In the genomic region with DNA sequence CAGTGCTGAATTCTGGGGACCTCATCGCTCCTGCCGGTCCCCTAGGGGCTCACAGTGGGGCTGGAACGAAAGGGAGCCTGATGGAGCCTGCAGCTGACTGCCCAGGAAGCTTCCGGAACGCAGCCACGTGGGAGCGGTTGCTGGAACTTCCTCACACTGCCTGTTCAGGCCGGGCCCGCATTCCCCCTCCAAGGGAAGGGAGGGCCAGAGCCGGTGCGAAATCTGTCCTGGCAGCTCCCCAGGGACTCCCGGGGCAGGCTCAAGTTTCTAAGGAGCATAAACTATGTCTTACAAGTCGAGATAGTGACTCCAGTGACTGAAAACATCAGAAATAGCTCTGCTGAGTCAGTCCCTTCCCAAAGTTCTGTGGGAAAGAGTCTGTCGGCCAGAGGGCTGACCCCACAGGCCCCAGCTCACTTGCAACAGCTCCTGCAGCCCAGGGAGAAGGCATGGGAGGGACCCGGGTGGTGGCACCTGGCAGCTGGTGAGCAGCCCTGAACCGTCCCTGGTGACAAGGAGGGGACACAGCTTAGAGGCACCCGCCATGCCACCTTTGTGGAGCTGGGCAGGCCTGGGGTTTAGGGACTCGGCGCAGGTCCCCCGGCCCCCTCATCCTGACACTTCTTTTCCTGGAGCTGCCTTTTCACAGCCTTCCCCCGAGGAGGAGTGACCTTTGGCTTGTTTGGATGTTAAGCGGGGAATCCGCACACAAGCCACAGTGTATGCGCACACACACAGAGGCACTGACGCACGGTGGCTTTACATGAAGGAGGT, we compare ENCODE assay signal across 1 cellular context.
TF ChIP-seq lines count a peak whose summit lies in the region.

No MANE protein-coding gene starts in this region.

TF ChIP-seq in HepG2, 621 proteins besides CTCF, POLR2A, EP300 and RAD21 (continued from another document and continues in another):
- TF ChIP-seq YY1 (IDR thresholded peaks at IDR 0.05; ENCODE audit: insufficient read depth, insufficient replicate concordance, low read depth, low read length) = no peak
- TF ChIP-seq KAT2B (IDR thresholded peaks at IDR 0.05; ENCODE audit: borderline replicate concordance, low read depth, low read length) = no peak
- TF ChIP-seq ZNF143 (CRISPR knock-in tag; IDR thresholded peaks at IDR 0.05) = no peak
- TF ChIP-seq IKZF4 (CRISPR knock-in tag; IDR thresholded peaks at IDR 0.05; ENCODE audit: borderline replicate concordance, low read depth, not compliant biosample characterization) = peak; percentile 29
- peak; percentile 29 for TF ChIP-seq ZEB1 (IDR thresholded peaks at IDR 0.05; ENCODE audit: insufficient replicate concordance, low read depth)
- peak; percentile 70 for TF ChIP-seq RBFOX2 (IDR thresholded peaks at IDR 0.05; ENCODE audit: low read depth, low read length)
- TF ChIP-seq CBFB (CRISPR knock-in tag; IDR thresholded peaks at IDR 0.05) = no peak
- TF ChIP-seq ZNF574 (CRISPR knock-in tag; IDR thresholded peaks at IDR 0.05) = 0 out of 2 replicates have a peak, but pooled peaks have one; percentile 42
- no peak for TF ChIP-seq NFYB (CRISPR knock-in tag; IDR thresholded peaks at IDR 0.05)
- TF ChIP-seq ZNF724P (CRISPR knock-in tag; IDR thresholded peaks at IDR 0.05; ENCODE audit: borderline replicate concordance) = no peak
- TF ChIP-seq ZMYM4 (CRISPR knock-in tag; IDR thresholded peaks at IDR 0.05) = 0 out of 2 replicates have a peak, but pooled peaks have one; percentile 44
- TF ChIP-seq, protein P1, sequence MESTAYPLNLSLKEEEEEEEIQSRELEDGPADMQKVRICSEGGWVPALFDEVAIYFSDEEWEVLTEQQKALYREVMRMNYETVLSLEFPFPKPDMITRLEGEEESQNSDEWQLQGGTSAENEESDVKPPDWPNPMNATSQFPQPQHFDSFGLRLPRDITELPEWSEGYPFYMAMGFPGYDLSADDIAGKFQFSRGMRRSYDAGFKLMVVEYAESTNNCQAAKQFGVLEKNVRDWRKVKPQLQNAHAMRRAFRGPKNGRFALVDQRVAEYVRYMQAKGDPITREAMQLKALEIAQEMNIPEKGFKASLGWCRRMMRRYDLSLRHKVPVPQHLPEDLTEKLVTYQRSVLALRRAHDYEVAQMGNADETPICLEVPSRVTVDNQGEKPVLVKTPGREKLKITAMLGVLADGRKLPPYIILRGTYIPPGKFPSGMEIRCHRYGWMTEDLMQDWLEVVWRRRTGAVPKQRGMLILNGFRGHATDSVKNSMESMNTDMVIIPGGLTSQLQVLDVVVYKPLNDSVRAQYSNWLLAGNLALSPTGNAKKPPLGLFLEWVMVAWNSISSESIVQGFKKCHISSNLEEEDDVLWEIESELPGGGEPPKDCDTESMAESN (CRISPR knock-in tag; conservative IDR thresholded peaks at IDR 0.05) = 0 out of 2 replicates have a peak, but pooled peaks have one; percentile 48
- peak; percentile 54; the same call in 1 of the 2 replicates for TF ChIP-seq PITX1 (CRISPR knock-in tag; IDR thresholded peaks at IDR 0.05)
- no peak for TF ChIP-seq ZSCAN31 (CRISPR knock-in tag; IDR thresholded peaks at IDR 0.05; ENCODE audit: low read depth)
- TF ChIP-seq, protein P2, sequence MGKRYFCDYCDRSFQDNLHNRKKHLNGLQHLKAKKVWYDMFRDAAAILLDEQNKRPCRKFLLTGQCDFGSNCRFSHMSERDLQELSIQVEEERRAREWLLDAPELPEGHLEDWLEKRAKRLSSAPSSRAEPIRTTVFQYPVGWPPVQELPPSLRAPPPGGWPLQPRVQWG (CRISPR knock-in tag; IDR thresholded peaks at IDR 0.05; ENCODE audit: borderline replicate concordance, low read depth) = no peak
- TF ChIP-seq TEAD3 (CRISPR knock-in tag; optimal IDR thresholded peaks at IDR 0.05; ENCODE audit: borderline replicate concordance) = peak; percentile 64
- TF ChIP-seq ZFP91 (CRISPR knock-in tag; IDR thresholded peaks at IDR 0.05; ENCODE audit: borderline replicate concordance) = peak; percentile 75
- TF ChIP-seq ZNF382 (CRISPR knock-in tag; IDR thresholded peaks at IDR 0.05; ENCODE audit: borderline replicate concordance) = no peak
- TF ChIP-seq ZNF646 (CRISPR knock-in tag; IDR thresholded peaks at IDR 0.05) = no peak
- peak; percentile 38; the same call in 1 of the 2 replicates for TF ChIP-seq ZSCAN25 (CRISPR knock-in tag; IDR thresholded peaks at IDR 0.05)
- TF ChIP-seq SP5 (CRISPR knock-in tag; IDR thresholded peaks at IDR 0.05; ENCODE audit: borderline replicate concordance, low read depth) = peak; percentile 63; the same call in 1 of the 2 replicates
- TF ChIP-seq THAP11 (CRISPR knock-in tag; IDR thresholded peaks at IDR 0.05) = peak; percentile 43; the same call in 1 of the 2 replicates
- no peak for TF ChIP-seq ZNF296 (CRISPR knock-in tag; conservative IDR thresholded peaks at IDR 0.05)
- TF ChIP-seq, protein P3, sequence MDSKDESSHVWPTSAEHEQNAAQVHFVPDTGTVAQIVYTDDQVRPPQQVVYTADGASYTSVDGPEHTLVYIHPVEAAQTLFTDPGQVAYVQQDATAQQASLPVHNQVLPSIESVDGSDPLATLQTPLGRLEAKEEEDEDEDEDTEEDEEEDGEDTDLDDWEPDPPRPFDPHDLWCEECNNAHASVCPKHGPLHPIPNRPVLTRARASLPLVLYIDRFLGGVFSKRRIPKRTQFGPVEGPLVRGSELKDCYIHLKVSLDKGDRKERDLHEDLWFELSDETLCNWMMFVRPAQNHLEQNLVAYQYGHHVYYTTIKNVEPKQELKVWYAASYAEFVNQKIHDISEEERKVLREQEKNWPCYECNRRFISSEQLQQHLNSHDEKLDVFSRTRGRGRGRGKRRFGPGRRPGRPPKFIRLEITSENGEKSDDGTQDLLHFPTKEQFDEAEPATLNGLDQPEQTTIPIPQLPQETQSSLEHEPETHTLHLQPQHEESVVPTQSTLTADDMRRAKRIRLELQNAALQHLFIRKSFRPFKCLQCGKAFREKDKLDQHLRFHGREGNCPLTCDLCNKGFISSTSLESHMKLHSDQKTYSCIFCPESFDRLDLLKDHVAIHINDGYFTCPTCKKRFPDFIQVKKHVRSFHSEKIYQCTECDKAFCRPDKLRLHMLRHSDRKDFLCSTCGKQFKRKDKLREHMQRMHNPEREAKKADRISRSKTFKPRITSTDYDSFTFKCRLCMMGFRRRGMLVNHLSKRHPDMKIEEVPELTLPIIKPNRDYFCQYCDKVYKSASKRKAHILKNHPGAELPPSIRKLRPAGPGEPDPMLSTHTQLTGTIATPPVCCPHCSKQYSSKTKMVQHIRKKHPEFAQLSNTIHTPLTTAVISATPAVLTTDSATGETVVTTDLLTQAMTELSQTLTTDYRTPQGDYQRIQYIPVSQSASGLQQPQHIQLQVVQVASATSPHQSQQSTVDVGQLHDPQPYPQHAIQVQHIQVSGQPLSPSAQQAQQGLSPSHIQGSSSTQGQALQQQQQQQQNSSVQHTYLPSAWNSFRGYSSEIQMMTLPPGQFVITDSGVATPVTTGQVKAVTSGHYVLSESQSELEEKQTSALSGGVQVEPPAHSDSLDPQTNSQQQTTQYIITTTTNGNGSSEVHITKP (CRISPR knock-in tag; IDR thresholded peaks at IDR 0.05; ENCODE audit: low read depth) = 0 out of 2 replicates have a peak, but pooled peaks have one; percentile 24
- no peak for TF ChIP-seq CCDC6 (CRISPR knock-in tag; IDR thresholded peaks at IDR 0.05)
- TF ChIP-seq, protein P4, sequence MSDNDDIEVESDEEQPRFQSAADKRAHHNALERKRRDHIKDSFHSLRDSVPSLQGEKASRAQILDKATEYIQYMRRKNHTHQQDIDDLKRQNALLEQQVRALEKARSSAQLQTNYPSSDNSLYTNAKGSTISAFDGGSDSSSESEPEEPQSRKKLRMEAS (IDR thresholded peaks at IDR 0.05) = peak; percentile 58; the same call in 1 of the 2 replicates
- no peak for TF ChIP-seq SAFB2 (CRISPR knock-in tag; IDR thresholded peaks at IDR 0.05; ENCODE audit: borderline replicate concordance, low read depth)
- TF ChIP-seq ZNF205 (CRISPR knock-in tag; IDR thresholded peaks at IDR 0.05) = no peak
- TF ChIP-seq ERF (CRISPR knock-in tag; IDR thresholded peaks at IDR 0.05) = peak; percentile 49; the same call in 1 of the 2 replicates
- peak; percentile 71; the same call in 1 of the 2 replicates for TF ChIP-seq ZNF264 (CRISPR knock-in tag; IDR thresholded peaks at IDR 0.05)
- TF ChIP-seq FOSL1 (CRISPR knock-in tag; IDR thresholded peaks at IDR 0.05; ENCODE audit: borderline replicate concordance) = no peak
- peak; percentile 48; the same call in 1 of the 2 replicates for TF ChIP-seq RXRB (CRISPR knock-in tag; IDR thresholded peaks at IDR 0.05; ENCODE audit: borderline replicate concordance)
- TF ChIP-seq RFX3 (CRISPR knock-in tag; IDR thresholded peaks at IDR 0.05) = no peak
